17 cellular contexts compared by ENCODE assay signal in the genomic region with DNA sequence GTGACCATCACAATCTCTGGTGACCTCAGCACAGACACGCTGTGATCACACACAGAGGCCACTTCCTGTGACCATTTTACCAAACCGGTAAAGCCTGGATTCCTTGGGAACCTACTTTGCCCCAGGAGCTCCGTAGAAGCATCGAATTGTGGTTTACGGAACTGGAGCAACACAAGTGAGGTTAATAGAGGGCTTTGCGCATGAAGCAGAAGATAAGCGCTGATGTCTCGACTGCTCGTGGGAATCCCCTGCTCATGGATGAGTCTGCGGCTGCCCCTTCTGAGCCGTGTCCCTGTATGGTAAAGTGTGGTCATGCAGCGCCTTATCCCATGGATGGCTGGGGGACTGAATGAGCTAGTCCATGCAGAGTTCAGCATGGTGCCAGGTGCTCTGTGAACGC. TPM values are rescaled to one million over a fixed set of nuclear protein-coding genes. Genes with fewer than 3 reads are reported as not detected.
DNase-seq lines count a peak whose midpoint lies in the region; ATAC-seq and TF ChIP-seq lines count a peak whose summit lies in the region.
"Had no signal": no experiment of that assay in that cellular context is flagged by ENCODE, and none has a peak within 500 bp of the region (broad histone marks: within the 10 kb centered on the region; RNA-seq: fewer than 3 reads in every experiment).

No MANE protein-coding gene starts in this region.

- 91 to 93% methylated on average over 12 to 13 of the region's 13 CpGs for WGBS in testis, 2 donors
- WGBS in mesendoderm (ENCODE audit: extremely low coverage, insufficient coverage, low lambda C conversion rate), result no CpG with 5 or more reads among the region's 13 CpGs

- TF ChIP-seq CTCF in Peyer's patch (IDR thresholded peaks at IDR 0.05), result no peak
- TF ChIP-seq CTCF in testis (IDR thresholded peaks at IDR 0.05), result no peak

- peak; percentile 2 for DNase-seq in activated T-cell treated with anti-CD3 and anti-CD28 coated beads, Interleukin-2, amount 50 U/mL, for 1 hour
- no peak for DNase-seq in activated T-cell treated with anti-CD3 and anti-CD28 coated beads, Interleukin-2, amount 50 U/mL, for 4 hours
- DNase-seq in Peyer's patch, result peak in 2 of 3 donors; percentile 18 to 19
- DNase-seq in left lobe of liver (ENCODE audit: low spot score), result peak; percentile 22
- DNase-seq in testis, result peak; percentile 8
- no peak for DNase-seq in mesendoderm
- DNase-seq: KG1, NCI-H1417 treated with DMSO at 0.1 percent for 48 hours, NCI-H1930, NCI-H526 treated with DMSO at 0.1 percent for 48 hours had no signal

- no peak overlapping the region for H3K4me3 Mint-ChIP-seq in activated T-cell treated with anti-CD3 and anti-CD28 coated beads, Interleukin-2, amount 50 U/mL, for 4 hours
- H3K4me3 Mint-ChIP-seq: CD8-positive, alpha-beta T cell had no signal

- no peak overlapping the region for H2BK5ac ChIP-seq in mesendoderm (ENCODE audit: low read length)

- H3K27me3 Mint-ChIP-seq in activated T-cell treated with anti-CD3 and anti-CD28 coated beads, Interleukin-2, amount 50 U/mL, for 4 hours (ENCODE audit: low read depth), result peaks cover 4% of the 10 kb centered on the region

- H3K79me1 ChIP-seq in mesendoderm (ENCODE audit: low read length), result no peaks in the 10 kb centered on the region

- H3K36me3 ChIP-seq in Peyer's patch (no peaks in the 10 kb centered on the region), testis (ENCODE audit: low read depth, missing control alignments) (no peaks in the 10 kb centered on the region), mesendoderm (ENCODE audit: control insufficient read depth, insufficient read depth, low read length) (no peaks in the 10 kb centered on the region)
- H3K36me3 ChIP-seq: BLaER1 had no signal

- H2BK15ac ChIP-seq in mesendoderm (replicated peaks; ENCODE audit: low read depth), result no peak overlapping the region

- H4K5ac ChIP-seq in mesendoderm (ENCODE audit: low read length), result no peak overlapping the region

- no peak overlapping the region for H2BK120ac ChIP-seq in mesendoderm (ENCODE audit: low read depth, low read length)

- H3K9ac ChIP-seq in mesendoderm (ENCODE audit: low read length), result no peak overlapping the region
- H3K9ac ChIP-seq: BLaER1 had no signal

- H3K9me3 Mint-ChIP-seq in activated T-cell treated with anti-CD3 and anti-CD28 coated beads, Interleukin-2, amount 50 U/mL, for 4 hours, result no peaks in the 10 kb centered on the region
- H3K9me3 Mint-ChIP-seq: CD8-positive, alpha-beta T cell had no signal

- no peak overlapping the region for H3K23ac ChIP-seq in mesendoderm (ENCODE audit: low read length)

- no peak overlapping the region for H3K4ac ChIP-seq in mesendoderm (ENCODE audit: low read depth, low read length)

- H3K79me2 ChIP-seq in mesendoderm (ENCODE audit: control insufficient read depth, insufficient read depth, low read length), result no peaks in the 10 kb centered on the region

- H3K27me3 ChIP-seq in Peyer's patch (no peaks in the 10 kb centered on the region), testis (no peaks in the 10 kb centered on the region), mesendoderm (ENCODE audit: insufficient read depth, low read length, poor library complexity) (no peaks in the 10 kb centered on the region)
- H3K27me3 ChIP-seq: BLaER1 had no signal

- H3K4me1 ChIP-seq in Peyer's patch (no peaks in the 10 kb centered on the region), testis (no peaks in the 10 kb centered on the region), mesendoderm (ENCODE audit: control insufficient read depth, low read depth, low read length) (no peaks in the 10 kb centered on the region)

- no peak overlapping the region for H3K56ac ChIP-seq in mesendoderm (ENCODE audit: low read length)

- H3K4me2 ChIP-seq in mesendoderm (ENCODE audit: low read length), result no peak overlapping the region

- no peak for TF ChIP-seq POLR2A in Peyer's patch (IDR thresholded peaks at IDR 0.05)
- TF ChIP-seq POLR2A in testis (IDR thresholded peaks at IDR 0.05), result no peak

- no peaks in the 10 kb centered on the region for H3K36me3 Mint-ChIP-seq in activated T-cell treated with anti-CD3 and anti-CD28 coated beads, Interleukin-2, amount 50 U/mL, for 4 hours (ENCODE audit: insufficient read depth)
- H3K36me3 Mint-ChIP-seq: CD8-positive, alpha-beta T cell had no signal

- H3K27ac ChIP-seq in Peyer's patch (no peak overlapping the region), testis (no peak overlapping the region), mesendoderm (ENCODE audit: low read depth, low read length) (no peak overlapping the region)
- H3K27ac ChIP-seq: BLaER1 had no signal

- ATAC-seq in activated T-cell treated with anti-CD3 and anti-CD28 coated beads, Interleukin-2, amount 50 U/mL, for 4 hours, result no peak
- ATAC-seq in left lobe of liver (no peak), GM19395 (IDR thresholded peaks at IDR 0.05; ENCODE audit: unreplicated experiment) (no peak), HG03571 (IDR thresholded peaks at IDR 0.05; ENCODE audit: unreplicated experiment) (no peak)
- ATAC-seq: CD8-positive, alpha-beta T cell had no signal

- no peak overlapping the region for H2AK5ac ChIP-seq in mesendoderm (ENCODE audit: low read length)

- H3K18ac ChIP-seq in mesendoderm (ENCODE audit: low read length), result no peak overlapping the region

- H3K4me1 Mint-ChIP-seq in activated T-cell treated with anti-CD3 and anti-CD28 coated beads, Interleukin-2, amount 50 U/mL, for 4 hours (ENCODE audit: low read depth), result no peaks in the 10 kb centered on the region

- H3K4me3 ChIP-seq in Peyer's patch (no peak overlapping the region), testis (no peak overlapping the region), mesendoderm (ENCODE audit: low read length) (no peak overlapping the region)
- H3K4me3 ChIP-seq: BLaER1 had no signal

- H4K8ac ChIP-seq in mesendoderm (ENCODE audit: low read depth, low read length), result no peak overlapping the region

- H3K9me3 ChIP-seq in Peyer's patch (no peaks in the 10 kb centered on the region), testis (no peaks in the 10 kb centered on the region)
- H3K9me3 ChIP-seq: BLaER1 had no signal

- intact Hi-C loops in testis (cut with DNase I; ENCODE audit: low total_unique reads), result no loop called here

RNA-seq across cellular contexts. Expression of gene VIPR2, which starts 53.6 kb away (rescaled TPM):
- under 1 TPM; 0.14 to 0.30 (median 0.26) TPM for total RNA-seq in activated T-cell treated with anti-CD3 and anti-CD28 coated beads, Interleukin-2, amount 50 U/mL, for 4 hours
- total RNA-seq in Peyer's patch (1 to 10 TPM in 3 of 4 donors, under 1 TPM in 1; 0.53 to 2.5 (median 1.8) TPM), left lobe of liver (0.28 TPM), testis (1 to 10 TPM; 4.9 to 5.3 TPM)
- 2.5 TPM for polyA plus RNA-seq in testis (ENCODE audit: insufficient read depth, low read depth, low replicate concordance)
- 0.35 TPM for polyA plus RNA-seq in mesendoderm (2013, experiment 1 of 2)
- 0.29 TPM for polyA plus RNA-seq in mesendoderm (2013, experiment 2 of 2)
- total RNA-seq: G401, OCI-LY7, RPMI7951 had no signal

Comparison
In these comparisons a context has a peak if more than half of its experiments do, and no peak if none do; other contexts are left out.
1. DNase-seq: peak in activated T-cell treated with anti-CD3 and anti-CD28 coated beads, Interleukin-2, amount 50 U/mL, for 1 hour (single experiment), Peyer's patch (2 of 3), left lobe of liver (single experiment) and testis (single experiment); none in activated T-cell treated with anti-CD3 and anti-CD28 coated beads, Interleukin-2, amount 50 U/mL, for 4 hours (single experiment) and mesendoderm (single experiment).